ENCODE assay signal across 9 cellular contexts in the genomic region with DNA sequence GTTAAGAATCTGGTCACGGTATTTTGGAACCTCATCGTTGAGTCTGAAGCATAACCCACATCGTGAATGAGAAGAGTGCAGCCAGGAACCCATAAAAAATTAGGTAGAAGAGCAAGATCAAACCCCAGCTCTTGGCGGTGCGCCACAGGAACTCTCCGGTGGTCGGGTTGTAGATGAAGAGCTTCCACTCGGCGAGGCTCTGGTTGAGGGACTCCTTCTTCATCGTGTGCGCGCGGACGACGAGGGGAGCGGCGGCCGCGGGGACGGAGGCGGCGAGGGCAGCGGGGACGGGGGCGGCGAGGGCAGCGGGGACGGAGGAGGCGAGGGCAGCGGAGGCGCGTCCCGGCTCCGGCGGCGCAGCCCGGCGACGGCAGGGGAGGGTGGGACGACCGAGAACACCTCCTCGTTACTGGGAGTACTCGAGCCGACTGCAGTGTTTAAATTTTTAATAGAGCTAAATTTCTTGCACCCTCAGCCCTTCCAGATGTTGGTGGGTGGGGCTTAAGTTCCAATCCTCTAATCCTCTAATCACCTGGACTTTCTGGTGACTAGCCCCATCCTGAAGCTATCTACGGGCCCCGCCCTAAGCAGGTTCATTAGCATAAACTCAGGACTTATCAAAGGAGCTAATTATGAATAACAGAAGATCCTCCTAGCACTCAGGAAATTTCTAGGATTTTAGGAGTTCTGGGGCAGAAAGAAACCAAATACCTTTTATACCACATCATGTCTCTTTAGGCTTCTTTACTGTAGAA. TPM values are rescaled to one million over a fixed set of nuclear protein-coding genes. Genes with fewer than 3 reads are reported as not detected.
DNase-seq lines count a peak whose midpoint lies in the region; ATAC-seq, FAIRE-seq and TF ChIP-seq lines count a peak whose summit lies in the region.
"Had no signal": no experiment of that assay in that cellular context is flagged by ENCODE, and none has a peak within 500 bp of the region (broad histone marks: within the 10 kb centered on the region; RNA-seq: fewer than 3 reads in every experiment).

No MANE protein-coding gene starts in this region.

- peak overlapping the region; percentile 92 for H3K4me3 Mint-ChIP-seq in CD8-positive, alpha-beta T cell

- no peak for TF ChIP-seq POLR2A in GM18505 (IDR thresholded peaks at IDR 0.05; ENCODE audit: borderline replicate concordance, extremely low read depth, insufficient read depth, insufficient read length)

- no peak for TF ChIP-seq CTCF in CD8-positive, alpha-beta T cell (IDR thresholded peaks at IDR 0.05)
- TF ChIP-seq CTCF in ascending aorta (IDR thresholded peaks at IDR 0.05) (no peak), keratinocyte (optimal IDR thresholded peaks at IDR 0.05 in 1 of 3, IDR thresholded peaks at IDR 0.05 in 1 of 3, conservative IDR thresholded peaks at IDR 0.05 in 1 of 3; ENCODE audit: extremely low read depth in 1 of 3, insufficient read depth in 2 of 3, low read length in 3 of 3) (no peak)

- peak overlapping the region; percentile 52 for H2AFZ ChIP-seq in keratinocyte (ENCODE audit: control insufficient read depth, low read length)

- peak overlapping the region; percentile 18 for H3K9ac ChIP-seq in keratinocyte (ENCODE audit: control insufficient read depth, extremely low read depth, insufficient read depth, low read length)
- H3K9ac ChIP-seq in subcutaneous abdominal adipose tissue (ENCODE audit: low read length in 5 of 5), result no peak overlapping the region

- H3K9me3 Mint-ChIP-seq in CD8-positive, alpha-beta T cell, result no peaks in the 10 kb centered on the region

- H3K4me2 ChIP-seq in keratinocyte (ENCODE audit: control insufficient read depth, extremely low read depth, insufficient read depth, low read depth, low read length), result peak overlapping the region; percentile 80

- H4K20me1 ChIP-seq in keratinocyte (ENCODE audit: control insufficient read depth, extremely low read depth, insufficient read depth, low read length), result no peaks in the 10 kb centered on the region

- CTCF ChIA-PET in CD8-positive, alpha-beta T cell (lab: Charles Lee), result no interaction called here

- no peaks in the 10 kb centered on the region for H3K9me1 ChIP-seq in keratinocyte (ENCODE audit: control insufficient read depth, extremely low read depth, insufficient read depth, low read length)

- intact Hi-C loops in CD8-positive, alpha-beta T cell (cut with DNase I, micrococcal nuclease), result no loop called here
- intact Hi-C loops in ascending aorta (cut with DNase I), result no loop called here

- FAIRE-seq in keratinocyte (lab: Jason Lieb, UNC), result no peak
- FAIRE-seq: endometrium had no signal

- H3K4me1 ChIP-seq in CD8-positive, alpha-beta T cell (ENCODE audit: insufficient read depth, low read length), result peaks cover 4% of the 10 kb centered on the region
- H3K4me1 ChIP-seq in ascending aorta, result peaks cover 0 to 3% of the 10 kb centered on the region in 2 donors
- H3K4me1 ChIP-seq in keratinocyte (ENCODE audit: control insufficient read depth, extremely low read depth, insufficient read depth, low read length), result no peaks in the 10 kb centered on the region
- H3K4me1 ChIP-seq in subcutaneous abdominal adipose tissue (ENCODE audit: control insufficient read depth in 5 of 5, insufficient read depth in 5 of 5, low read length in 5 of 5), result peaks cover 0 to 9% (median 5%) of the 10 kb centered on the region in 5 donors

- no peaks in the 10 kb centered on the region for H3K36me3 ChIP-seq in CD8-positive, alpha-beta T cell (ENCODE audit: insufficient read depth, low read length)
- H3K36me3 ChIP-seq in ascending aorta, result no peaks in the 10 kb centered on the region
- no peaks in the 10 kb centered on the region for H3K36me3 ChIP-seq in keratinocyte (ENCODE audit: control insufficient read depth in 2 of 2, extremely low read depth in 1 of 2, insufficient read depth in 2 of 2, low read length in 2 of 2)
- H3K36me3 ChIP-seq in subcutaneous abdominal adipose tissue (ENCODE audit: control insufficient read depth in 5 of 5, insufficient read depth in 5 of 5, low read length in 5 of 5), result no peaks in the 10 kb centered on the region

- peaks cover 2% of the 10 kb centered on the region for H3K36me3 Mint-ChIP-seq in CD8-positive, alpha-beta T cell

- no peaks in the 10 kb centered on the region for H3K79me2 ChIP-seq in keratinocyte (ENCODE audit: control insufficient read depth, insufficient read depth, low read length)

- ATAC-seq in CD8-positive, alpha-beta T cell, result peak; percentile 66
- ATAC-seq in HG03108 (IDR thresholded peaks at IDR 0.05; ENCODE audit: unreplicated experiment) (no peak), GM18505 (IDR thresholded peaks at IDR 0.05; ENCODE audit: unreplicated experiment) (no peak)

- H3K4me1 Mint-ChIP-seq in CD8-positive, alpha-beta T cell (ENCODE audit: low read depth), result peaks cover 9% of the 10 kb centered on the region

- peak overlapping the region; percentile 43 for H3K4me3 ChIP-seq in CD8-positive, alpha-beta T cell (ENCODE audit: low read depth, low read length)
- peak overlapping the region; percentile 61 to 62 for H3K4me3 ChIP-seq in ascending aorta
- H3K4me3 ChIP-seq in keratinocyte (ENCODE audit: control insufficient read depth in 2 of 3, extremely low read depth in 1 of 3, insufficient read depth in 2 of 3, low read depth in 1 of 3, low read length in 3 of 3), result peak overlapping the region; percentile 39 to 56 (median 39)
- H3K4me3 ChIP-seq in subcutaneous abdominal adipose tissue (ENCODE audit: low read depth in 1 of 5, low read length in 5 of 5), result peak overlapping the region; percentile 35 to 53 (median 45)

- peaks cover 22% of the 10 kb centered on the region for H3K27me3 Mint-ChIP-seq in CD8-positive, alpha-beta T cell (ENCODE audit: low read depth)

- no peaks in the 10 kb centered on the region for H3K27me3 ChIP-seq in CD8-positive, alpha-beta T cell (ENCODE audit: insufficient read depth, low read length)
- H3K27me3 ChIP-seq in ascending aorta (no peaks in the 10 kb centered on the region), keratinocyte (ENCODE audit: control insufficient read depth, extremely low read depth, insufficient read depth, low read length) (no peaks in the 10 kb centered on the region), subcutaneous abdominal adipose tissue (ENCODE audit: control insufficient read depth in 5 of 5, insufficient read depth in 4 of 5, low read length in 5 of 5) (peaks cover 0 to 12% (median 8%) of the 10 kb centered on the region in 5 donors)

- dilution Hi-C loops in keratinocyte (cut with MboI; ENCODE audit: extremely low pct_ligation_motif_present, low sequenced_read_pairs), result no loop called here

- no peak overlapping the region for H3K27ac Mint-ChIP-seq in CD8-positive, alpha-beta T cell

- DNase-seq in CD8-positive, alpha-beta T cell, result peak; percentile 13 to 71 (median 42)
- peak; percentile 13 for DNase-seq in NCI-H2227 (lab: John Stamatoyannopoulos, UW; ENCODE audit: unreplicated experiment)
- DNase-seq in ascending aorta (ENCODE audit: low spot score in 2 of 2), result no peak
- DNase-seq in keratinocyte (ENCODE audit: low read depth, low spot score), result no peak
- no peak for DNase-seq in NCI-H1436 treated with DMSO at 0.1 percent for 48 hours (lab: John Stamatoyannopoulos, UW)

- H3K27ac ChIP-seq in CD8-positive, alpha-beta T cell (ENCODE audit: low read depth, low read length), result no peak overlapping the region
- H3K27ac ChIP-seq in ascending aorta (no peak overlapping the region), keratinocyte (ENCODE audit: control insufficient read depth, insufficient read depth, low read length) (no peak overlapping the region), subcutaneous abdominal adipose tissue (ENCODE audit: low read depth, low read length) (no peak overlapping the region)

- no peaks in the 10 kb centered on the region for H3K9me3 ChIP-seq in CD8-positive, alpha-beta T cell (ENCODE audit: low read length)
- H3K9me3 ChIP-seq in ascending aorta, result no peaks in the 10 kb centered on the region
- H3K9me3 ChIP-seq in keratinocyte (ENCODE audit: control insufficient read depth, low read depth, low read length), result no peaks in the 10 kb centered on the region
- H3K9me3 ChIP-seq in subcutaneous abdominal adipose tissue (ENCODE audit: control insufficient read depth in 5 of 5, low read length in 5 of 5), result peaks cover 0 to 3% (median 0%) of the 10 kb centered on the region in 5 donors

- POLR2A ChIA-PET in CD8-positive, alpha-beta T cell (lab: Charles Lee), result interaction anchor here (1.1 to 2.0 kb wide), 2 partner anchors 20 to 119 kb away, joined by 3 to 5 read pairs; a partner anchor contains a TSS

RNA-seq across cellular contexts. Expression of a gene that starts 20.4 kb away (rescaled TPM):
- 10 to 100 TPM; 19.1 to 22.3 TPM for total RNA-seq in CD8-positive, alpha-beta T cell
- 11.4 TPM for total RNA-seq in ascending aorta
- polyA plus RNA-seq in keratinocyte, result 8.4 to 14.1 TPM (median 9.8 TPM) in 3 replicates
- polyA plus RNA-seq in keratinocyte (2011; ENCODE audit: low read depth), result 10.8 TPM
- 3.5 and 9.1 TPM in 2 replicates for polyA plus RNA-seq in keratinocyte (2011; cell fraction: cytosol; rRNA removed)
- polyA plus RNA-seq in keratinocyte (2011; cell fraction: nucleus; rRNA removed), result 11.9 and 14.7 TPM in 2 replicates
- polyA plus RNA-seq in keratinocyte (2012; ENCODE audit: low replicate concordance), result 6.0 and 6.8 TPM in 2 replicates
- 5.1 to 20.8 TPM (median 20.2 TPM) in 3 replicates for polyA minus RNA-seq in keratinocyte
- polyA minus RNA-seq in keratinocyte (2011; cell fraction: cytosol; rRNA and poly(A)+ RNA removed), result 8.1 TPM
- polyA minus RNA-seq in keratinocyte (2011; cell fraction: nucleus; rRNA and poly(A)+ RNA removed), result 20.5 and 22.2 TPM in 2 replicates

Comparison
In these comparisons a context has a peak if more than half of its experiments do, and no peak if none do; other contexts are left out.
1. DNase-seq: peak in CD8-positive, alpha-beta T cell (7 of 7) and NCI-H2227 (single experiment); none in ascending aorta (0 of 2), keratinocyte (single experiment) and NCI-H1436 treated with DMSO at 0.1 percent for 48 hours (single experiment).
2. Peak in every context shown above with its lines, with median percentiles within 50 percentile points of each other: H3K4me3 ChIP-seq.